Comparison of ENCODE assay signal across 32 cellular contexts in genomic region chr14:49653508-49653907, GRCh38.
"Had no signal": no experiment of that assay in that cellular context is flagged by ENCODE, and none has a peak within 500 bp of the region (broad histone marks: within the 10 kb centered on the region; RNA-seq: fewer than 3 reads in every experiment).

No MANE protein-coding gene starts in this region.

- DNase-seq: activated B cell treated with CpG ODN at 0.5 μM for 24 hours; activated CD4-positive, alpha-beta T cell treated with anti-CD3 and anti-CD28 coated beads for 48 hours; activated CD4-positive, alpha-beta T cell treated with anti-CD3 and anti-CD28 coated beads, Interleukin-2, amount 50 U/mL, for 1 hour; activated CD4-positive, alpha-beta T cell treated with anti-CD3 and anti-CD28 coated beads, Interleukin-2, amount 50 U/mL, for 48 hours; activated CD8-positive, alpha-beta memory T cell treated with anti-CD3 and anti-CD28 coated beads, Interleukin-2, amount 10 ng/mL, durations not matched to agents 7 days and 5 days; activated CD8-positive, alpha-beta memory T cell treated with anti-CD3 and anti-CD28 coated beads, Interleukin-2, amount 50 U/mL, for 4 hours; activated CD8-positive, alpha-beta T cell treated with anti-CD3 and anti-CD28 coated beads, Interleukin-2, amount 10 ng/mL, durations not matched to agents 7 days and 5 days; activated effector memory CD4-positive, alpha-beta T cell treated with anti-CD3 and anti-CD28 coated beads, Interleukin-2, amount 50 U/mL, for 16 hours; activated naive CD4-positive, alpha-beta T cell treated with anti-CD3 and anti-CD28 coated beads for 36 hours; activated naive CD8-positive, alpha-beta T cell treated with anti-CD3 and anti-CD28 coated beads for 36 hours; activated naive CD8-positive, alpha-beta T cell treated with anti-CD3 and anti-CD28 coated beads, Interleukin-2, amount 50 U/mL, for 24 hours; activated T-cell treated with anti-CD3 and anti-CD28 coated beads, Interleukin-2, amount 50 U/mL, for 1 hour; activated T-cell treated with anti-CD3 and anti-CD28 coated beads, Interleukin-2, amount 50 U/mL, for 48 hours; adrenal gland; amygdala; aorta; body of pancreas; caudate nucleus; cortex of kidney; dermis blood vessel endothelial cell; effector CD4-positive, alpha-beta T cell; effector memory CD8-positive, alpha-beta T cell; foreskin fibroblast; head of caudate nucleus; T-helper 2 cell had no signal

- ATAC-seq: activated CD4-positive, CD25-positive, alpha-beta regulatory T cell treated with anti-CD3 and anti-CD28 coated beads, Interleukin-2, amount 50 U/mL, for 24 hours; activated CD8-positive, alpha-beta memory T cell treated with anti-CD3 and anti-CD28 coated beads, Interleukin-2, amount 10 ng/mL, durations not matched to agents 7 days and 5 days; activated CD8-positive, alpha-beta T cell treated with anti-CD3 and anti-CD28 coated beads, Interleukin-2, amount 10 ng/mL, durations not matched to agents 7 days and 5 days; activated naive CD8-positive, alpha-beta T cell treated with anti-CD3 and anti-CD28 coated beads, Interleukin-2, amount 50 U/mL, for 24 hours; body of pancreas; effector memory CD8-positive, alpha-beta T cell; esophagus mucosa had no signal

- H3K4me1 ChIP-seq: adrenal gland had no signal

- H3K27me3 Mint-ChIP-seq: activated B cell treated with CpG ODN at 0.5 μM for 24 hours; activated CD8-positive, alpha-beta memory T cell treated with anti-CD3 and anti-CD28 coated beads, Interleukin-2, amount 10 ng/mL, durations not matched to agents 7 days and 5 days; activated naive CD4-positive, alpha-beta T cell treated with anti-CD3 and anti-CD28 coated beads, Interleukin-2, amount 50 U/mL, for 24 hours; activated naive CD8-positive, alpha-beta T cell treated with anti-CD3 and anti-CD28 coated beads for 36 hours; activated naive CD8-positive, alpha-beta T cell treated with anti-CD3 and anti-CD28 coated beads, Interleukin-2, amount 50 U/mL, for 24 hours; effector memory CD8-positive, alpha-beta T cell had no signal

- H3K4me3 Mint-ChIP-seq: activated B cell treated with CpG ODN at 0.5 μM for 24 hours; activated CD8-positive, alpha-beta memory T cell treated with anti-CD3 and anti-CD28 coated beads, Interleukin-2, amount 10 ng/mL, durations not matched to agents 7 days and 5 days; activated CD8-positive, alpha-beta T cell treated with anti-CD3 and anti-CD28 coated beads, Interleukin-2, amount 10 ng/mL, durations not matched to agents 7 days and 5 days; activated naive CD4-positive, alpha-beta T cell treated with anti-CD3 and anti-CD28 coated beads for 36 hours; activated naive CD4-positive, alpha-beta T cell treated with anti-CD3 and anti-CD28 coated beads, Interleukin-2, amount 50 U/mL, for 24 hours; activated naive CD8-positive, alpha-beta T cell treated with anti-CD3 and anti-CD28 coated beads for 36 hours; activated naive CD8-positive, alpha-beta T cell treated with anti-CD3 and anti-CD28 coated beads, Interleukin-2, amount 50 U/mL, for 24 hours; activated T-helper 1 cell treated with anti-CD3 and anti-CD28 coated beads, Interleukin-12 subunit alpha, Interleukin-12 subunit beta, Interleukin-2, Interleukin-4 antibody, amounts not matched to agents 30 ng/mL and 10 ng/mL and 1 ng/mL, durations not matched to agents 14 hours and 24 hours and 36 hours; effector memory CD8-positive, alpha-beta T cell had no signal

- H3K9me3 ChIP-seq: adrenal gland, body of pancreas had no signal

- H3K9me3 Mint-ChIP-seq: activated B cell treated with CpG ODN at 0.5 μM for 24 hours; activated naive CD4-positive, alpha-beta T cell treated with anti-CD3 and anti-CD28 coated beads for 36 hours; activated naive CD4-positive, alpha-beta T cell treated with anti-CD3 and anti-CD28 coated beads, Interleukin-2, amount 50 U/mL, for 24 hours; activated naive CD8-positive, alpha-beta T cell treated with anti-CD3 and anti-CD28 coated beads for 36 hours; activated naive CD8-positive, alpha-beta T cell treated with anti-CD3 and anti-CD28 coated beads, Interleukin-2, amount 50 U/mL, for 24 hours; activated T-helper 1 cell treated with anti-CD3 and anti-CD28 coated beads, Interleukin-12 subunit alpha, Interleukin-12 subunit beta, Interleukin-2, Interleukin-4 antibody, amounts not matched to agents 30 ng/mL and 10 ng/mL and 1 ng/mL, durations not matched to agents 14 hours and 24 hours and 36 hours; activated T-helper 2 cell treated with anti-CD3 and anti-CD28 coated beads, Interferon-gamma antibody, Interleukin-2, Interleukin-4, amounts not matched to agents 10 μg/mL and 5 μg/mL and 100 μg/mL, durations not matched to agents 14 hours and 24 hours and 36 hours; effector memory CD8-positive, alpha-beta T cell had no signal

- H3K4me3 ChIP-seq: adrenal gland, body of pancreas had no signal

- H3K4me1 Mint-ChIP-seq: activated CD8-positive, alpha-beta memory T cell treated with anti-CD3 and anti-CD28 coated beads, Interleukin-2, amount 10 ng/mL, durations not matched to agents 7 days and 5 days; activated naive CD8-positive, alpha-beta T cell treated with anti-CD3 and anti-CD28 coated beads for 36 hours; activated naive CD8-positive, alpha-beta T cell treated with anti-CD3 and anti-CD28 coated beads, Interleukin-2, amount 50 U/mL, for 24 hours had no signal

- H3K27me3 ChIP-seq: adrenal gland, body of pancreas had no signal

- H3K36me3 ChIP-seq: adrenal gland had no signal

- H3K27ac ChIP-seq: adrenal gland, body of pancreas, VCaP had no signal

- H3K27ac Mint-ChIP-seq: activated CD8-positive, alpha-beta memory T cell treated with anti-CD3 and anti-CD28 coated beads, Interleukin-2, amount 10 ng/mL, durations not matched to agents 7 days and 5 days; activated CD8-positive, alpha-beta T cell treated with anti-CD3 and anti-CD28 coated beads, Interleukin-2, amount 10 ng/mL, durations not matched to agents 7 days and 5 days; activated naive CD4-positive, alpha-beta T cell treated with anti-CD3 and anti-CD28 coated beads for 36 hours; activated naive CD4-positive, alpha-beta T cell treated with anti-CD3 and anti-CD28 coated beads, Interleukin-2, amount 50 U/mL, for 24 hours; activated naive CD8-positive, alpha-beta T cell treated with anti-CD3 and anti-CD28 coated beads for 36 hours; activated naive CD8-positive, alpha-beta T cell treated with anti-CD3 and anti-CD28 coated beads, Interleukin-2, amount 50 U/mL, for 24 hours; activated T-helper 1 cell treated with anti-CD3 and anti-CD28 coated beads, Interleukin-12 subunit alpha, Interleukin-12 subunit beta, Interleukin-2, Interleukin-4 antibody, amounts not matched to agents 30 ng/mL and 10 ng/mL and 1 ng/mL, durations not matched to agents 14 hours and 24 hours and 36 hours; activated T-helper 2 cell treated with anti-CD3 and anti-CD28 coated beads, Interferon-gamma antibody, Interleukin-2, Interleukin-4, amounts not matched to agents 10 μg/mL and 5 μg/mL and 100 μg/mL, durations not matched to agents 14 hours and 24 hours and 36 hours had no signal

- FAIRE-seq: colon had no signal
